Comparison of ENCODE assay signal across 11 cellular contexts in the genomic region with DNA sequence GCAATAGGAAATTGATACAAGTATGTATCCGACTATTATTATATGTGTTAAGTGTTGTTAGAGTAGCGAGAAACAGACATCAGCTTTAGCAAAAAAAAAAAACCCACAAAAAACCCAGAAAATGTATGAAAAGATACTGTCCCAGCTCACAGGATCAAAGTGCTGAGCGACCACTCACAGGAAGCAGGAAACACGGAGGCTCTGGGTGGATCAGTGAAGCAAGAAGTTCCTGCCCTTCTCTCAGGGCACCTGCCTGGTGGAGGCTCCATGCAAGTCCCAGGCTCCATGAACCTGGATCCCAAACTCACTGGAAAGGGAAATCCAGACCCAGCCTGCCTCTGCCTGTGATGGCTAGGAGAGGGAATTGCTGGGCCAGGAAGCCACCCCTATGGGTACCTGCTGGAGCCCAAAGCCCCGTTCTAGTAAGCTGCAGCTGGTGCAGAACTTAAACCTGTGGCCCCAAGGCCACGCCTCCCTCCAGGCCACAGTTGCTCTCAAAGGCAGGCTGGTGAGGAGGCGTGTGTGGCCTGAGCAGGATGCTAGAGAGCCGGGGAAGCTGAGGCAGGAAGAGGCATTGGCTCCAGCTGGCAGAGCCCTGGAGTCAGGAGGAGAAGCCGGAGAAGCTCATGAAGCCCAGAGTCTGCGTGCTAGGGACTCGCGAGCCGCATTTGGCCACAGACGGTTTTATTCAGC.
DNase-seq lines count a peak whose midpoint lies in the region; ATAC-seq, FAIRE-seq and TF ChIP-seq lines count a peak whose summit lies in the region.
"Had no signal": no experiment of that assay in that cellular context is flagged by ENCODE, and none has a peak within 500 bp of the region (broad histone marks: within the 10 kb centered on the region; RNA-seq: fewer than 3 reads in every experiment).

No MANE protein-coding gene starts in this region.

- H3K4me3 ChIP-seq in right atrium auricular region (no peak overlapping the region), astrocyte (ENCODE audit: insufficient read depth, low read depth, low read length) (no peak overlapping the region)
- H3K4me3 ChIP-seq: tibial artery had no signal

- ATAC-seq in Right ventricle myocardium inferior = no peak
- ATAC-seq in T-helper 17 cell = peak; percentile 55
- no peak for ATAC-seq in GM18909 (IDR thresholded peaks at IDR 0.05; ENCODE audit: poor library complexity, unreplicated experiment)
- ATAC-seq: Panc1 had no signal

- H3K36me3 ChIP-seq in right atrium auricular region (no peaks in the 10 kb centered on the region), astrocyte (ENCODE audit: insufficient read depth, low read length) (no peaks in the 10 kb centered on the region)
- H3K36me3 ChIP-seq: tibial artery had no signal

- TF ChIP-seq CTCF in right atrium auricular region (IDR thresholded peaks at IDR 0.05) = no peak
- no peak for TF ChIP-seq CTCF in astrocyte (IDR thresholded peaks at IDR 0.05; ENCODE audit: insufficient read depth, low read depth, low read length)

- H3K4me3 Mint-ChIP-seq in T-helper 17 cell (peak overlapping the region; percentile 93), astrocyte (ENCODE audit: unreplicated experiment) (no peak overlapping the region)
- H3K4me3 Mint-ChIP-seq in stimulated activated naive CD8-positive, alpha-beta T cell treated with anti-CD3 and anti-CD28 coated beads, Interleukin-15, Interleukin-2, amounts not matched to agents 100 ng/mL and 50 ng/mL, for 24 hours = peak overlapping the region; percentile 50

- H3K27me3 Mint-ChIP-seq in T-helper 17 cell = no peaks in the 10 kb centered on the region
- peaks cover 27% of the 10 kb centered on the region for H3K27me3 Mint-ChIP-seq in astrocyte (ENCODE audit: low read depth, unreplicated experiment)
- no peaks in the 10 kb centered on the region for H3K27me3 Mint-ChIP-seq in stimulated activated naive CD8-positive, alpha-beta T cell treated with anti-CD3 and anti-CD28 coated beads, Interleukin-15, Interleukin-2, amounts not matched to agents 100 ng/mL and 50 ng/mL, for 24 hours

- H3K36me3 Mint-ChIP-seq in T-helper 17 cell (ENCODE audit: low read depth) (no peaks in the 10 kb centered on the region), astrocyte (ENCODE audit: low read depth, unreplicated experiment) (no peaks in the 10 kb centered on the region)
- no peaks in the 10 kb centered on the region for H3K36me3 Mint-ChIP-seq in stimulated activated naive CD8-positive, alpha-beta T cell treated with anti-CD3 and anti-CD28 coated beads, Interleukin-15, Interleukin-2, amounts not matched to agents 100 ng/mL and 50 ng/mL, for 24 hours (ENCODE audit: low read depth)

- DNase-seq in Right ventricle myocardium inferior (ENCODE audit: missing footprints) (peak; percentile 9), right atrium auricular region (ENCODE audit: low spot score) (no peak), T-helper 17 cell (peak; percentile 39 to 47 (median 39)), astrocyte (ENCODE audit: low read depth) (no peak), NCI-H82 treated with DMSO at 0.1 percent for 48 hours (lab: John Stamatoyannopoulos, UW; ENCODE audit: unreplicated experiment) (no peak), NCI-H524 treated with DMSO at 0.1 percent for 48 hours (lab: John Stamatoyannopoulos, UW) (no peak)
- DNase-seq: Karpas-422 had no signal

- H3K4me2 ChIP-seq in astrocyte (ENCODE audit: low read length) = no peak overlapping the region

- H3K9me3 ChIP-seq in right atrium auricular region (no peaks in the 10 kb centered on the region), T-helper 17 cell (ENCODE audit: control insufficient read depth, low read length, poor library complexity, severe bottlenecking) (no peaks in the 10 kb centered on the region), astrocyte (ENCODE audit: insufficient read depth, low read depth, low read length) (no peaks in the 10 kb centered on the region)
- H3K9me3 ChIP-seq: tibial artery had no signal

- peak overlapping the region; percentile 6 for H2AFZ ChIP-seq in astrocyte (ENCODE audit: low read depth, low read length)

- FAIRE-seq in astrocyte (lab: Jason Lieb, UNC) = no peak

- H3K27me3 ChIP-seq in right atrium auricular region (no peaks in the 10 kb centered on the region), astrocyte (ENCODE audit: insufficient read depth, low read length) (peaks cover 9% of the 10 kb centered on the region)
- H3K27me3 ChIP-seq: tibial artery had no signal

- H3K4me1 ChIP-seq in right atrium auricular region = no peaks in the 10 kb centered on the region
- no peaks in the 10 kb centered on the region for H3K4me1 ChIP-seq in astrocyte (ENCODE audit: insufficient read depth, low read length)
- H3K4me1 ChIP-seq: tibial artery had no signal

- H3K27ac Mint-ChIP-seq in T-helper 17 cell (peak overlapping the region; percentile 100), astrocyte (ENCODE audit: unreplicated experiment) (no peak overlapping the region)
- peak overlapping the region; percentile 79 for H3K27ac Mint-ChIP-seq in stimulated activated naive CD8-positive, alpha-beta T cell treated with anti-CD3 and anti-CD28 coated beads, Interleukin-15, Interleukin-2, amounts not matched to agents 100 ng/mL and 50 ng/mL, for 24 hours

- H4K20me1 ChIP-seq in astrocyte (ENCODE audit: insufficient read depth, low read length) = no peaks in the 10 kb centered on the region

- H3K4me1 Mint-ChIP-seq in T-helper 17 cell = peaks cover 55% of the 10 kb centered on the region
- peaks cover 2% of the 10 kb centered on the region for H3K4me1 Mint-ChIP-seq in astrocyte (ENCODE audit: low read depth, unreplicated experiment)
- peaks cover 55% of the 10 kb centered on the region for H3K4me1 Mint-ChIP-seq in stimulated activated naive CD8-positive, alpha-beta T cell treated with anti-CD3 and anti-CD28 coated beads, Interleukin-15, Interleukin-2, amounts not matched to agents 100 ng/mL and 50 ng/mL, for 24 hours (ENCODE audit: low read depth)

- no peaks in the 10 kb centered on the region for H3K79me2 ChIP-seq in astrocyte (ENCODE audit: insufficient read depth, low read length)

- peaks cover 5% of the 10 kb centered on the region for H3K9me3 Mint-ChIP-seq in astrocyte (ENCODE audit: unreplicated experiment)
- no peaks in the 10 kb centered on the region for H3K9me3 Mint-ChIP-seq in stimulated activated naive CD8-positive, alpha-beta T cell treated with anti-CD3 and anti-CD28 coated beads, Interleukin-15, Interleukin-2, amounts not matched to agents 100 ng/mL and 50 ng/mL, for 24 hours

- intact Hi-C loops in Right ventricle myocardium inferior (cut with DNase I) = loop anchor here (10.0 kb wide), 1 partner anchor 225 kb away; the partner anchor contains the start of gene ADAM17

- no peak overlapping the region for H3K27ac ChIP-seq in right atrium auricular region
- H3K27ac ChIP-seq in astrocyte (ENCODE audit: low read depth, low read length) = no peak overlapping the region
- H3K27ac ChIP-seq: tibial artery had no signal

- H3K9ac ChIP-seq in astrocyte (ENCODE audit: low read length) = no peak overlapping the region

Comparison
In these comparisons a context has a peak if more than half of its experiments do, and no peak if none do; other contexts are left out.
1. DNase-seq: peak in Right ventricle myocardium inferior (single experiment) and T-helper 17 cell (3 of 3); none in right atrium auricular region (single experiment), astrocyte (single experiment), NCI-H82 treated with DMSO at 0.1 percent for 48 hours (single experiment) and NCI-H524 treated with DMSO at 0.1 percent for 48 hours (single experiment).